ENCODE assay signal across 14 cellular contexts in genomic region chr1:29671957-29672356, GRCh38.
DNase-seq lines count a peak whose midpoint lies in the region; ATAC-seq and TF ChIP-seq lines count a peak whose summit lies in the region.
"Had no signal": no experiment of that assay in that cellular context is flagged by ENCODE, and none has a peak within 500 bp of the region (broad histone marks: within the 10 kb centered on the region; RNA-seq: fewer than 3 reads in every experiment).

No MANE protein-coding gene starts in this region.

- CTCF ChIA-PET in activated CD4-positive, alpha-beta T cell treated with anti-CD3 and anti-CD28 coated beads for 36 hours (lab: Charles Lee) = interaction anchor here (0.7 kb wide), 1 partner anchor 1925 kb away, joined by 3 read pairs; no protein-coding TSS in a partner anchor

- H3K4me3 Mint-ChIP-seq in activated T-cell treated with anti-CD3 and anti-CD28 coated beads, Interleukin-2, amount 50 U/mL, for 24 hours = no peak overlapping the region
- H3K4me3 Mint-ChIP-seq in nephron = no peak overlapping the region
- no peak overlapping the region for H3K4me3 Mint-ChIP-seq in activated CD4-positive, alpha-beta T cell treated with anti-CD3 and anti-CD28 coated beads for 36 hours
- H3K4me3 Mint-ChIP-seq: CD14-positive monocyte; CD8-positive, alpha-beta T cell had no signal

- peaks cover 9% of the 10 kb centered on the region for H3K27me3 Mint-ChIP-seq in activated T-cell treated with anti-CD3 and anti-CD28 coated beads, Interleukin-2, amount 50 U/mL, for 24 hours
- peaks cover 11% of the 10 kb centered on the region for H3K27me3 Mint-ChIP-seq in nephron (ENCODE audit: low read depth)
- peaks cover 2% of the 10 kb centered on the region for H3K27me3 Mint-ChIP-seq in activated CD4-positive, alpha-beta T cell treated with anti-CD3 and anti-CD28 coated beads for 36 hours

- H3K27me3 ChIP-seq in spleen (replicated peaks in 1 of 7) = peaks cover 0 to 14% (median 0%) of the 10 kb centered on the region in 7 donors

- TF ChIP-seq CTCF in coronary artery (IDR thresholded peaks at IDR 0.05) (no peak), nephron (IDR thresholded peaks at IDR 0.05; ENCODE audit: unreplicated experiment in 3 of 3) (no peak), spleen (IDR thresholded peaks at IDR 0.05 in 8 of 11, conservative IDR thresholded peaks at IDR 0.05 in 3 of 11) (no peak)

- H3K9me3 ChIP-seq in spleen = no peaks in the 10 kb centered on the region

- ATAC-seq in activated CD4-positive, alpha-beta T cell treated with anti-CD3 and anti-CD28 coated beads for 36 hours = no peak
- no peak for ATAC-seq in HG03108 (IDR thresholded peaks at IDR 0.05; ENCODE audit: unreplicated experiment)
- ATAC-seq: CD8-positive, alpha-beta T cell had no signal

- POLR2A ChIA-PET in activated CD4-positive, alpha-beta T cell treated with anti-CD3 and anti-CD28 coated beads for 36 hours (lab: Charles Lee) = no interaction called here

- H3K27ac ChIP-seq in coronary artery (no peak overlapping the region), spleen (no peak overlapping the region)
- H3K27ac ChIP-seq: 22Rv1 had no signal

- no peak for TF ChIP-seq POLR2A in spleen (IDR thresholded peaks at IDR 0.05)

- H3K9me3 Mint-ChIP-seq in activated T-cell treated with anti-CD3 and anti-CD28 coated beads, Interleukin-2, amount 50 U/mL, for 24 hours = no peaks in the 10 kb centered on the region
- no peaks in the 10 kb centered on the region for H3K9me3 Mint-ChIP-seq in nephron
- no peaks in the 10 kb centered on the region for H3K9me3 Mint-ChIP-seq in activated CD4-positive, alpha-beta T cell treated with anti-CD3 and anti-CD28 coated beads for 36 hours (ENCODE audit: low read depth)
- H3K9me3 Mint-ChIP-seq: CD8-positive, alpha-beta T cell had no signal

- H3K4me3 ChIP-seq in coronary artery (no peak overlapping the region), spleen (no peak overlapping the region)

- WGBS in spleen, 5 donors = 62 to 87% (median 79%) methylated on average over 4 of the region's 4 CpGs

- no peaks in the 10 kb centered on the region for H3K4me1 Mint-ChIP-seq in activated T-cell treated with anti-CD3 and anti-CD28 coated beads, Interleukin-2, amount 50 U/mL, for 24 hours (ENCODE audit: low read depth)
- H3K4me1 Mint-ChIP-seq in nephron = peaks cover 79% of the 10 kb centered on the region
- H3K4me1 Mint-ChIP-seq in activated CD4-positive, alpha-beta T cell treated with anti-CD3 and anti-CD28 coated beads for 36 hours = no peaks in the 10 kb centered on the region
- H3K4me1 Mint-ChIP-seq: CD14-positive monocyte had no signal

- H3K27ac Mint-ChIP-seq in activated T-cell treated with anti-CD3 and anti-CD28 coated beads, Interleukin-2, amount 50 U/mL, for 24 hours = no peak overlapping the region
- peak overlapping the region; percentile 21 to 62 (median 23) for H3K27ac Mint-ChIP-seq in nephron
- H3K27ac Mint-ChIP-seq in activated CD4-positive, alpha-beta T cell treated with anti-CD3 and anti-CD28 coated beads for 36 hours = no peak overlapping the region
- H3K27ac Mint-ChIP-seq: CD14-positive monocyte; CD8-positive, alpha-beta T cell had no signal

- no peaks in the 10 kb centered on the region for H3K36me3 Mint-ChIP-seq in activated T-cell treated with anti-CD3 and anti-CD28 coated beads, Interleukin-2, amount 50 U/mL, for 24 hours (ENCODE audit: low read depth)
- no peaks in the 10 kb centered on the region for H3K36me3 Mint-ChIP-seq in nephron (ENCODE audit: low read depth)
- no peaks in the 10 kb centered on the region for H3K36me3 Mint-ChIP-seq in activated CD4-positive, alpha-beta T cell treated with anti-CD3 and anti-CD28 coated beads for 36 hours (ENCODE audit: low read depth)
- H3K36me3 Mint-ChIP-seq: CD14-positive monocyte; CD8-positive, alpha-beta T cell had no signal

- no peaks in the 10 kb centered on the region for H3K36me3 ChIP-seq in spleen

- H3K4me1 ChIP-seq in spleen = peaks cover 0 to 11% (median 0%) of the 10 kb centered on the region in 6 donors

- peak; percentile 2 for DNase-seq in activated T-cell treated with anti-CD3 and anti-CD28 coated beads, Interleukin-2, amount 50 U/mL, for 24 hours
- no peak for DNase-seq in activated T-cell treated with anti-CD3 and anti-CD28 coated beads, Interleukin-2, amount 50 U/mL, for 1 hour
- DNase-seq in coronary artery (ENCODE audit: low spot score) (peak; percentile 24), NCI-H446 (lab: John Stamatoyannopoulos, UW) (no peak), spleen (no peak)
- DNase-seq in activated CD4-positive, alpha-beta T cell treated with anti-CD3 and anti-CD28 coated beads for 36 hours = no peak
- DNase-seq: COR-L47, DMS53, GF-D8 had no signal

- intact Hi-C loops in activated CD4-positive, alpha-beta T cell treated with anti-CD3 and anti-CD28 coated beads for 36 hours (cut with DNase I, micrococcal nuclease) = no loop called here
- intact Hi-C loops in spleen (cut with DNase I; ENCODE audit: low total_unique reads) = no loop called here

Comparison
In these comparisons a context has a peak if more than half of its experiments do, and no peak if none do; other contexts are left out.
1. DNase-seq: peak in activated T-cell treated with anti-CD3 and anti-CD28 coated beads, Interleukin-2, amount 50 U/mL, for 24 hours (single experiment) and coronary artery (single experiment); none in activated T-cell treated with anti-CD3 and anti-CD28 coated beads, Interleukin-2, amount 50 U/mL, for 1 hour (single experiment), NCI-H446 (0 of 2), activated CD4-positive, alpha-beta T cell treated with anti-CD3 and anti-CD28 coated beads for 36 hours (single experiment) and spleen (single experiment).
2. H3K27ac Mint-ChIP-seq: peak in nephron (3 of 3); none in activated T-cell treated with anti-CD3 and anti-CD28 coated beads, Interleukin-2, amount 50 U/mL, for 24 hours (single experiment) and activated CD4-positive, alpha-beta T cell treated with anti-CD3 and anti-CD28 coated beads for 36 hours (single experiment).